ENCODE assay signal across 2 cellular contexts in the genomic region with DNA sequence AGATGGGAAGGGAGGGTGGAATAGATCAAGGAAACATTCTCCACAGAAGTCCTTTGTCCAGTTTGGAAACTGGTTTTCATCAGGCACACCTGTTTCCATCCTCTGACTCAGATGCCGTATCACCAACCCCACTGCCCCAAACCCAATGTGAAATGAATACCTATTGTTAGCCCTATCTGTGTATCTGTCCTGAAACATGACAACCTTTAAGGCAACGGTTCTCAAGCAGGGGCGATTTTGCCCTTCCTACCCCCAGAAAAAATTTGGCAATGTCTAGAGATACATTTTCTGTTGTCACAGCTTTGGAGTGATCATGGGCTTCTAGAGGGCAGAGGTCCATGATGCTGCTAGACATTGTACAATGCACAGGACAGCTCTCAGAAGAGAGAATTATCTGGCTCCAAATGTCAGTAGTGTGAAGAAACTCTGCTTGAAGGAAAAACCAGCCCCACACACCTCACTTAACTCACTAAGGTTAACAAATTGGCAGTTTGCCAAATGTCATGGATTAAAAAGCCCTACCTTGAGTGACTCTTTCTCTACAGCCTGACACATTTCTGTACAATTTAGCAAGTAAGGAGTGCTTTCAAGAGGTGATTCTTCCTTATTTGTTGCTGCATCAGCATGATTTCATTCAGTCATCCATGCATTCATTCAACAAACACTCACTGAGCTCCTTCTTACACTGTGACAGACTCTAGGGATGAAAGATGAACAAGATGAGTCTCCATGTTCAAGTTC.
A peak's percentile ranks its signal among the peaks of the same experiment; 100 is the strongest.
TF ChIP-seq lines count a peak whose summit lies in the region.

No MANE protein-coding gene starts in this region.

TF ChIP-seq in Ishikawa, 13 proteins besides CTCF, POLR2A, EP300 and RAD21:
- TF ChIP-seq TCF12 (IDR thresholded peaks at IDR 0.05; ENCODE audit: low read depth) (no peak), NFIC (IDR thresholded peaks at IDR 0.05) (peak; percentile 66)

TF ChIP-seq in K562, 482 proteins besides CTCF, POLR2A, EP300 and RAD21:
- TF ChIP-seq, protein P1, sequence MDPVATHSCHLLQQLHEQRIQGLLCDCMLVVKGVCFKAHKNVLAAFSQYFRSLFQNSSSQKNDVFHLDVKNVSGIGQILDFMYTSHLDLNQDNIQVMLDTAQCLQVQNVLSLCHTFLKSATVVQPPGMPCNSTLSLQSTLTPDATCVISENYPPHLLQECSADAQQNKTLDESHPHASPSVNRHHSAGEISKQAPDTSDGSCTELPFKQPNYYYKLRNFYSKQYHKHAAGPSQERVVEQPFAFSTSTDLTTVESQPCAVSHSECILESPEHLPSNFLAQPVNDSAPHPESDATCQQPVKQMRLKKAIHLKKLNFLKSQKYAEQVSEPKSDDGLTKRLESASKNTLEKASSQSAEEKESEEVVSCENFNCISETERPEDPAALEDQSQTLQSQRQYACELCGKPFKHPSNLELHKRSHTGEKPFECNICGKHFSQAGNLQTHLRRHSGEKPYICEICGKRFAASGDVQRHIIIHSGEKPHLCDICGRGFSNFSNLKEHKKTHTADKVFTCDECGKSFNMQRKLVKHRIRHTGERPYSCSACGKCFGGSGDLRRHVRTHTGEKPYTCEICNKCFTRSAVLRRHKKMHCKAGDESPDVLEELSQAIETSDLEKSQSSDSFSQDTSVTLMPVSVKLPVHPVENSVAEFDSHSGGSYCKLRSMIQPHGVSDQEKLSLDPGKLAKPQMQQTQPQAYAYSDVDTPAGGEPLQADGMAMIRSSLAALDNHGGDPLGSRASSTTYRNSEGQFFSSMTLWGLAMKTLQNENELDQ (CRISPR knock-in tag; IDR thresholded peaks at IDR 0.05; ENCODE audit: borderline replicate concordance), result no peak
- TF ChIP-seq MAFF (IDR thresholded peaks at IDR 0.05; ENCODE audit: low read length) (peak; percentile 24; the same call in 1 of the 2 replicates), DIDO1 (tag; IDR thresholded peaks at IDR 0.05; ENCODE audit: low read depth) (no peak), MAZ (CRISPR knock-in tag; conservative IDR thresholded peaks at IDR 0.05 in 1 of 2, IDR thresholded peaks at IDR 0.05 in 1 of 2) (no peak), L3MBTL2 (IDR thresholded peaks at IDR 0.05) (no peak), ZNF140 (CRISPR knock-in tag; IDR thresholded peaks at IDR 0.05) (no peak), RFX1 (IDR thresholded peaks at IDR 0.05) (no peak), SREBF1 (IDR thresholded peaks at IDR 0.05; ENCODE audit: borderline replicate concordance, low read depth, low read length) (no peak), MAFG (tag; conservative IDR thresholded peaks at IDR 0.05) (peak; percentile 55; the same call in 1 of the 2 replicates), JUND (IDR thresholded peaks at IDR 0.05; ENCODE audit: borderline replicate concordance, low read depth, low read length) (no peak), JUND (tag; IDR thresholded peaks at IDR 0.05; ENCODE audit: borderline replicate concordance, low read depth, low read length) (no peak), CCNT2 (IDR thresholded peaks at IDR 0.05; ENCODE audit: borderline replicate concordance, extremely low read depth, insufficient read length, low read depth, low read length) (no peak), KDM2B (CRISPR knock-in tag; IDR thresholded peaks at IDR 0.05) (no peak), MTA1 (IDR thresholded peaks at IDR 0.05; ENCODE audit: borderline replicate concordance) (no peak), CSDE1 (IDR thresholded peaks at IDR 0.05) (no peak), RHOXF2B (CRISPR knock-in tag; conservative IDR thresholded peaks at IDR 0.05) (no peak), ZNF561 (CRISPR knock-in tag; conservative IDR thresholded peaks at IDR 0.05) (no peak), TEAD2 (tag; IDR thresholded peaks at IDR 0.05) (no peak), PCBP1 (IDR thresholded peaks at IDR 0.05; ENCODE audit: low read depth, low read length, poor library complexity, severe bottlenecking) (no peak), C11orf30 (IDR thresholded peaks at IDR 0.05; ENCODE audit: low read depth) (peak; percentile 50; the same call in 1 of the 2 replicates), U2AF2 (optimal IDR thresholded peaks at IDR 0.05; ENCODE audit: low read depth, low read length) (no peak), SP2 (IDR thresholded peaks at IDR 0.05; ENCODE audit: extremely low read depth, low read depth, low read length, poor library complexity, severe bottlenecking) (no peak), TGIF2 (CRISPR knock-in tag; IDR thresholded peaks at IDR 0.05) (no peak), NFIX (CRISPR knock-in tag; IDR thresholded peaks at IDR 0.05; ENCODE audit: low read depth) (peak; percentile 97), ZNF124 (CRISPR knock-in tag; IDR thresholded peaks at IDR 0.05) (no peak), ZNF316 (IDR thresholded peaks at IDR 0.05) (peak; percentile 73), NFIC (IDR thresholded peaks at IDR 0.05) (peak; percentile 99), PTTG1 (tag; IDR thresholded peaks at IDR 0.05; ENCODE audit: low read depth) (no peak), MAFK (IDR thresholded peaks at IDR 0.05; ENCODE audit: low read length) (0 out of 2 replicates have a peak, but pooled peaks have one; percentile 26), THRAP3 (IDR thresholded peaks at IDR 0.05; ENCODE audit: borderline replicate concordance) (no peak)
- TF ChIP-seq, protein P2, sequence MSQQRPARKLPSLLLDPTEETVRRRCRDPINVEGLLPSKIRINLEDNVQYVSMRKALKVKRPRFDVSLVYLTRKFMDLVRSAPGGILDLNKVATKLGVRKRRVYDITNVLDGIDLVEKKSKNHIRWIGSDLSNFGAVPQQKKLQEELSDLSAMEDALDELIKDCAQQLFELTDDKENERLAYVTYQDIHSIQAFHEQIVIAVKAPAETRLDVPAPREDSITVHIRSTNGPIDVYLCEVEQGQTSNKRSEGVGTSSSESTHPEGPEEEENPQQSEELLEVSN (IDR thresholded peaks at IDR 0.05; ENCODE audit: borderline replicate concordance in 1 of 2, extremely low read depth in 1 of 2, insufficient read depth in 1 of 2, insufficient read length in 1 of 2, low read depth in 1 of 2, low read length in 1 of 2, poor library complexity in 1 of 2, severe bottlenecking in 1 of 2), result no peak
- TF ChIP-seq, protein P3, sequence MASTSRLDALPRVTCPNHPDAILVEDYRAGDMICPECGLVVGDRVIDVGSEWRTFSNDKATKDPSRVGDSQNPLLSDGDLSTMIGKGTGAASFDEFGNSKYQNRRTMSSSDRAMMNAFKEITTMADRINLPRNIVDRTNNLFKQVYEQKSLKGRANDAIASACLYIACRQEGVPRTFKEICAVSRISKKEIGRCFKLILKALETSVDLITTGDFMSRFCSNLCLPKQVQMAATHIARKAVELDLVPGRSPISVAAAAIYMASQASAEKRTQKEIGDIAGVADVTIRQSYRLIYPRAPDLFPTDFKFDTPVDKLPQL (IDR thresholded peaks at IDR 0.05; ENCODE audit: extremely low read depth, insufficient read length), result no peak
- TF ChIP-seq, protein P4, sequence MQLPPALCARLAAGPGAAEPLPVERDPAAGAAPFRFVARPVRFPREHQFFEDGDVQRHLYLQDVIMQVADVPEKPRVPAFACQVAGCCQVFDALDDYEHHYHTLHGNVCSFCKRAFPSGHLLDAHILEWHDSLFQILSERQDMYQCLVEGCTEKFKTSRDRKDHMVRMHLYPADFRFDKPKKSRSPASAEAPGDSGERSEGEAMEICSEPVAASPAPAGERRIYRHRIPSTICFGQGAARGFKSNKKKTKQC (CRISPR knock-in tag; IDR thresholded peaks at IDR 0.05), result no peak
- TF ChIP-seq, protein P5, sequence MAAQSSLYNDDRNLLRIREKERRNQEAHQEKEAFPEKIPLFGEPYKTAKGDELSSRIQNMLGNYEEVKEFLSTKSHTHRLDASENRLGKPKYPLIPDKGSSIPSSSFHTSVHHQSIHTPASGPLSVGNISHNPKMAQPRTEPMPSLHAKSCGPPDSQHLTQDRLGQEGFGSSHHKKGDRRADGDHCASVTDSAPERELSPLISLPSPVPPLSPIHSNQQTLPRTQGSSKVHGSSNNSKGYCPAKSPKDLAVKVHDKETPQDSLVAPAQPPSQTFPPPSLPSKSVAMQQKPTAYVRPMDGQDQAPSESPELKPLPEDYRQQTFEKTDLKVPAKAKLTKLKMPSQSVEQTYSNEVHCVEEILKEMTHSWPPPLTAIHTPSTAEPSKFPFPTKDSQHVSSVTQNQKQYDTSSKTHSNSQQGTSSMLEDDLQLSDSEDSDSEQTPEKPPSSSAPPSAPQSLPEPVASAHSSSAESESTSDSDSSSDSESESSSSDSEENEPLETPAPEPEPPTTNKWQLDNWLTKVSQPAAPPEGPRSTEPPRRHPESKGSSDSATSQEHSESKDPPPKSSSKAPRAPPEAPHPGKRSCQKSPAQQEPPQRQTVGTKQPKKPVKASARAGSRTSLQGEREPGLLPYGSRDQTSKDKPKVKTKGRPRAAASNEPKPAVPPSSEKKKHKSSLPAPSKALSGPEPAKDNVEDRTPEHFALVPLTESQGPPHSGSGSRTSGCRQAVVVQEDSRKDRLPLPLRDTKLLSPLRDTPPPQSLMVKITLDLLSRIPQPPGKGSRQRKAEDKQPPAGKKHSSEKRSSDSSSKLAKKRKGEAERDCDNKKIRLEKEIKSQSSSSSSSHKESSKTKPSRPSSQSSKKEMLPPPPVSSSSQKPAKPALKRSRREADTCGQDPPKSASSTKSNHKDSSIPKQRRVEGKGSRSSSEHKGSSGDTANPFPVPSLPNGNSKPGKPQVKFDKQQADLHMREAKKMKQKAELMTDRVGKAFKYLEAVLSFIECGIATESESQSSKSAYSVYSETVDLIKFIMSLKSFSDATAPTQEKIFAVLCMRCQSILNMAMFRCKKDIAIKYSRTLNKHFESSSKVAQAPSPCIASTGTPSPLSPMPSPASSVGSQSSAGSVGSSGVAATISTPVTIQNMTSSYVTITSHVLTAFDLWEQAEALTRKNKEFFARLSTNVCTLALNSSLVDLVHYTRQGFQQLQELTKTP (IDR thresholded peaks at IDR 0.05; ENCODE audit: low read depth in 1 of 2, partially characterized antibody in 2 of 2), result no peak
- TF ChIP-seq, protein P6, sequence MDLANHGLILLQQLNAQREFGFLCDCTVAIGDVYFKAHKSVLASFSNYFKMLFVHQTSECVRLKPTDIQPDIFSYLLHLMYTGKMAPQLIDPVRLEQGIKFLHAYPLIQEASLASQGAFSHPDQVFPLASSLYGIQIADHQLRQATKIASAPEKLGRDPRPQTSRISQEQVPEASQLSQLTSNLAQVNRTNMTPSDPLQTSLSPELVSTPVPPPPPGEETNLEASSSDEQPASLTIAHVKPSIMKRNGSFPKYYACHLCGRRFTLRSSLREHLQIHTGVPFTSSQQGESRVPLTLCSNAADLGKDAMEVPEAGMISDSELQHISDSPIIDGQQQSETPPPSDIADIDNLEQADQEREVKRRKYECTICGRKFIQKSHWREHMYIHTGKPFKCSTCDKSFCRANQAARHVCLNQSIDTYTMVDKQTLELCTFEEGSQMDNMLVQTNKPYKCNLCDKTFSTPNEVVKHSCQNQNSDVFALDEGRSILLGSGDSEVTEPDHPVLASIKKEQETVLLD (IDR thresholded peaks at IDR 0.05), result no peak
TF ChIP-seq in K562: peak in this region for 7.
